ENCODE assay signal across 12 cellular contexts in the genomic region with DNA sequence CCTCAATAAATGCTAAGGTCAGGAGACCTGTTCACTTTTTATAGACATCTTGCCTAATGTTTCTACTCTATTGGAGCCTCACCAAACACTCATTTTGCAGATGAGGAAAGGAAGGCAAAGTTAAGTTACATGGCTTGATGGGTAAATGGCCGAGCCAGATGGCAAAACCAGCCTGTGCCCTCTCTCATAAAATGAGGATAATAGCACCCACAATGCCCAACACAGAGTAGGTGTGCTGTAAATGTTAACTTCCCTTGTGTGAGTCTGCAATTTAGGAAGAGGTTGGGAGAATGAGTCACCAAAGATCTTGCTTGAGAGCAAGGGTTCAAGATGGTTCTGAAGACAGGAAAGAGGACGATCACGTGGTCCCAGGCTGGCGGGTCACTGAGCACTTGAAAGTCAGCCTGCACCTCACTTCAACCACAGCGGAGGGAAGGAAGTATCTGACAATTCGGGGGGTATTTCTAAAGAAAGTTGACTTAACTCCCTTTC. TPM values are rescaled to one million over a fixed set of nuclear protein-coding genes. Genes with fewer than 3 reads are reported as not detected.
A peak's percentile ranks its signal among the peaks of the same experiment; 100 is the strongest.
DNase-seq lines count a peak whose midpoint lies in the region; ATAC-seq and FAIRE-seq lines count a peak whose summit lies in the region.
"Had no signal": no experiment of that assay in that cellular context is flagged by ENCODE, and none has a peak within 500 bp of the region (broad histone marks: within the 10 kb centered on the region; RNA-seq: fewer than 3 reads in every experiment).

No MANE protein-coding gene starts in this region.

- H3K4me3 ChIP-seq in CD4-positive, alpha-beta memory T cell (ENCODE audit: low read length in 2 of 2), result no peak overlapping the region
- peak overlapping the region in 1 of 2 donors; percentile 93 for H3K4me3 ChIP-seq in small intestine (ENCODE audit: low read depth in 1 of 2, low read length in 2 of 2)
- H3K4me3 ChIP-seq in mesenchymal stem cell (ENCODE audit: insufficient read depth in 1 of 2, low read depth in 1 of 2, low read length in 2 of 2), result no peak overlapping the region

- no peak overlapping the region for H4K91ac ChIP-seq in mesenchymal stem cell (ENCODE audit: low read length)

- H3K27ac Mint-ChIP-seq in CD4-positive, alpha-beta memory T cell, result peak overlapping the region in 4 of 7 donors; percentile 13 to 38 (median 24)
- H3K27ac Mint-ChIP-seq in activated naive CD4-positive, alpha-beta T cell treated with anti-CD3 and anti-CD28 coated beads, Interleukin-2, amount 10 ng/mL, durations not matched to agents 7 days and 5 days, result peak overlapping the region; percentile 89

- ATAC-seq in GM19328 (IDR thresholded peaks at IDR 0.05; ENCODE audit: unreplicated experiment) (no peak), GM21447 (IDR thresholded peaks at IDR 0.05; ENCODE audit: unreplicated experiment) (no peak)

- CTCF ChIA-PET in CD4-positive, alpha-beta memory T cell (lab: Charles Lee; ENCODE audit: partially characterized antibody), result no interaction called here
- CTCF ChIA-PET in activated naive CD4-positive, alpha-beta T cell treated with anti-CD3 and anti-CD28 coated beads, Interleukin-2, amount 10 ng/mL, durations not matched to agents 7 days and 5 days (lab: Charles Lee), result no interaction called here

- no peak overlapping the region for H2BK12ac ChIP-seq in mesenchymal stem cell (ENCODE audit: low read length in 2 of 2)

- H3K9me3 ChIP-seq in CD4-positive, alpha-beta memory T cell (ENCODE audit: control insufficient read depth in 1 of 2, low read length in 2 of 2), result no peaks in the 10 kb centered on the region
- no peaks in the 10 kb centered on the region for H3K9me3 ChIP-seq in small intestine (ENCODE audit: control insufficient read depth, low read depth)
- no peaks in the 10 kb centered on the region for H3K9me3 ChIP-seq in mesenchymal stem cell (ENCODE audit: control insufficient read depth, low read length)

- FAIRE-seq in small intestine (lab: Jason Lieb, UNC), result no peak

- H3K9ac ChIP-seq in mesenchymal stem cell (ENCODE audit: low read length), result no peak overlapping the region

- H4K8ac ChIP-seq in mesenchymal stem cell (ENCODE audit: low read length), result no peak overlapping the region

- no peak overlapping the region for H2BK120ac ChIP-seq in mesenchymal stem cell (ENCODE audit: low read depth, low read length)

- no peak overlapping the region for H2BK5ac ChIP-seq in mesenchymal stem cell (ENCODE audit: low read depth, low read length, poor library complexity, severe bottlenecking)

- peaks cover 0 to 2% of the 10 kb centered on the region in 2 donors for H3K27me3 Mint-ChIP-seq in CD4-positive, alpha-beta memory T cell
- peaks cover 25% of the 10 kb centered on the region for H3K27me3 Mint-ChIP-seq in activated naive CD4-positive, alpha-beta T cell treated with anti-CD3 and anti-CD28 coated beads, Interleukin-2, amount 10 ng/mL, durations not matched to agents 7 days and 5 days

- H3K27ac ChIP-seq in CD4-positive, alpha-beta memory T cell (ENCODE audit: low read depth, low read length), result no peak overlapping the region
- H3K27ac ChIP-seq in small intestine (ENCODE audit: low read depth in 1 of 2, low read length in 1 of 2), result peak overlapping the region; percentile 74 to 98
- H3K27ac ChIP-seq in mesenchymal stem cell (ENCODE audit: low read length, poor library complexity, severe bottlenecking), result no peak overlapping the region

- peaks cover 61% of the 10 kb centered on the region for H3K4me1 ChIP-seq in CD4-positive, alpha-beta memory T cell (ENCODE audit: insufficient read depth, low read length)
- H3K4me1 ChIP-seq in small intestine (ENCODE audit: control insufficient read depth in 2 of 2, insufficient read depth in 1 of 2, low read depth in 1 of 2, low read length in 1 of 2) (peaks cover 14 to 21% of the 10 kb centered on the region in 2 donors), mesenchymal stem cell (ENCODE audit: control insufficient read depth, insufficient read depth, low read depth, low read length) (peaks cover 8% of the 10 kb centered on the region)

- H3K4me1 Mint-ChIP-seq in CD4-positive, alpha-beta memory T cell, result peaks cover 28 to 63% (median 41%) of the 10 kb centered on the region in 4 donors
- peaks cover 83% of the 10 kb centered on the region for H3K4me1 Mint-ChIP-seq in activated naive CD4-positive, alpha-beta T cell treated with anti-CD3 and anti-CD28 coated beads, Interleukin-2, amount 10 ng/mL, durations not matched to agents 7 days and 5 days

- H2BK15ac ChIP-seq in mesenchymal stem cell (ENCODE audit: low read depth, poor library complexity, severe bottlenecking), result no peak overlapping the region

- no peak overlapping the region for H3K18ac ChIP-seq in mesenchymal stem cell (ENCODE audit: low read depth in 1 of 2, low read length in 2 of 2)

- no peak overlapping the region for H2AK5ac ChIP-seq in mesenchymal stem cell (ENCODE audit: low read length, severe bottlenecking)

- H3K4me3 Mint-ChIP-seq in CD4-positive, alpha-beta memory T cell, result peak overlapping the region; percentile 5 to 77 (median 52)
- H3K4me3 Mint-ChIP-seq in activated naive CD4-positive, alpha-beta T cell treated with anti-CD3 and anti-CD28 coated beads, Interleukin-2, amount 10 ng/mL, durations not matched to agents 7 days and 5 days, result peak overlapping the region; percentile 57

- H3K14ac ChIP-seq in mesenchymal stem cell (ENCODE audit: low read length in 2 of 2), result no peak overlapping the region

- H2AFZ ChIP-seq in mesenchymal stem cell (ENCODE audit: low read depth, low read length), result no peak overlapping the region

- 25 to 50% (median 38%) methylated on average over 6 of the region's 6 CpGs for WGBS in small intestine, 3 donors
- 62% methylated on average over 5 of the region's 6 CpGs for WGBS in mesenchymal stem cell

- no peaks in the 10 kb centered on the region for H3K79me1 ChIP-seq in mesenchymal stem cell (replicated peaks; ENCODE audit: low read length, poor library complexity, severe bottlenecking)

- H3K27me3 ChIP-seq in CD4-positive, alpha-beta memory T cell (ENCODE audit: insufficient read depth, low read length), result no peaks in the 10 kb centered on the region
- H3K27me3 ChIP-seq in small intestine (ENCODE audit: control insufficient read depth in 2 of 2, insufficient read depth in 2 of 2, low read length in 2 of 2), result no peaks in the 10 kb centered on the region
- peaks cover 17 to 42% of the 10 kb centered on the region in 2 experiments for H3K27me3 ChIP-seq in mesenchymal stem cell (ENCODE audit: control insufficient read depth in 1 of 2, insufficient read depth in 1 of 2, low read length in 2 of 2)

- POLR2A ChIA-PET in CD4-positive, alpha-beta memory T cell (lab: Charles Lee; ENCODE audit: partially characterized antibody), result no interaction called here

- H3K4me2 ChIP-seq in mesenchymal stem cell (ENCODE audit: low read length, poor library complexity, severe bottlenecking), result no peak overlapping the region

- H3K4ac ChIP-seq in mesenchymal stem cell (ENCODE audit: low read depth in 1 of 2, low read length in 2 of 2), result no peak overlapping the region

- intact Hi-C loops in CD4-positive, alpha-beta memory T cell (cut with micrococcal nuclease), result loop anchor here (5.0 kb wide), 1 partner anchor 349 kb away; no protein-coding TSS in a partner anchor

- H3K9me3 Mint-ChIP-seq in CD4-positive, alpha-beta memory T cell, result peaks cover 0 to 1% (median 0%) of the 10 kb centered on the region in 8 donors
- H3K9me3 Mint-ChIP-seq in activated naive CD4-positive, alpha-beta T cell treated with anti-CD3 and anti-CD28 coated beads, Interleukin-2, amount 10 ng/mL, durations not matched to agents 7 days and 5 days, result peaks cover 6% of the 10 kb centered on the region

- no peak overlapping the region for H3K23ac ChIP-seq in mesenchymal stem cell (ENCODE audit: low read length in 2 of 2)

- no peaks in the 10 kb centered on the region for H3K36me3 ChIP-seq in CD4-positive, alpha-beta memory T cell (ENCODE audit: insufficient read depth, low read length)
- no peaks in the 10 kb centered on the region for H3K36me3 ChIP-seq in small intestine (ENCODE audit: control insufficient read depth in 2 of 2, insufficient read depth in 2 of 2, low read length in 2 of 2)
- H3K36me3 ChIP-seq in mesenchymal stem cell (ENCODE audit: control insufficient read depth in 1 of 2, insufficient read depth in 2 of 2, low read depth in 1 of 2, low read length in 2 of 2), result no peaks in the 10 kb centered on the region

- H3K36me3 Mint-ChIP-seq in CD4-positive, alpha-beta memory T cell, result no peaks in the 10 kb centered on the region
- peaks cover 27% of the 10 kb centered on the region for H3K36me3 Mint-ChIP-seq in activated naive CD4-positive, alpha-beta T cell treated with anti-CD3 and anti-CD28 coated beads, Interleukin-2, amount 10 ng/mL, durations not matched to agents 7 days and 5 days

- peak in 3 of 5 donors; percentile 4 to 47 (median 9) for DNase-seq in CD4-positive, alpha-beta memory T cell
- DNase-seq in OCI-M1 (lab: John Stamatoyannopoulos, UW), result peak; percentile 82
- peak; percentile 73 for DNase-seq in activated naive CD4-positive, alpha-beta T cell treated with anti-CD3 and anti-CD28 coated beads, Interleukin-2, amount 10 ng/mL, durations not matched to agents 7 days and 5 days
- DNase-seq in small intestine, result peak; percentile 81
- no peak for DNase-seq in DMS153 (lab: John Stamatoyannopoulos, UW)
- no peak for DNase-seq in mesenchymal stem cell
- DNase-seq: foreskin melanocyte, NCI-H2029 treated with DMSO at 0.1 percent for 48 hours had no signal

RNA-seq across cellular contexts. Expression of gene KCNK5, which starts 3.3 kb away (rescaled TPM):
- total RNA-seq in CD4-positive, alpha-beta memory T cell, result under 1 TPM; 0.79 to 0.83 TPM
- polyA plus RNA-seq in CD4-positive, alpha-beta memory T cell, result under 1 TPM in 1 of 2 donors, not detected in 1; 0.17 TPM
- polyA plus RNA-seq in small intestine, result 10 to 100 TPM; 39.6 to 44.1 (median 43.0) TPM
- not detected for polyA plus RNA-seq in mesenchymal stem cell (2013, experiment 1 of 2)
- not detected for polyA plus RNA-seq in mesenchymal stem cell (2013, experiment 2 of 2)
- total RNA-seq: pulmonary artery endothelial cell had no signal
- polyA plus RNA-seq: BJ had no signal

Comparison
In these comparisons a context has a peak if more than half of its experiments do, and no peak if none do; other contexts are left out.
1. DNase-seq: peak in CD4-positive, alpha-beta memory T cell (3 of 5), OCI-M1 (single experiment), activated naive CD4-positive, alpha-beta T cell treated with anti-CD3 and anti-CD28 coated beads, Interleukin-2, amount 10 ng/mL, durations not matched to agents 7 days and 5 days (single experiment) and small intestine (single experiment); none in DMS153 (single experiment) and mesenchymal stem cell (single experiment).
2. H3K27ac ChIP-seq: peak in small intestine (2 of 2); none in CD4-positive, alpha-beta memory T cell (single experiment) and mesenchymal stem cell (single experiment).
3. RNA of gene KCNK5, which starts 3.3 kb away (polyA plus RNA-seq): 39.6 to 44.1 TPM in small intestine; 0.17 TPM in CD4-positive, alpha-beta memory T cell; every median in the first group is over 10 times any median in the second.